18 cellular contexts compared by ENCODE assay signal in the genomic region with DNA sequence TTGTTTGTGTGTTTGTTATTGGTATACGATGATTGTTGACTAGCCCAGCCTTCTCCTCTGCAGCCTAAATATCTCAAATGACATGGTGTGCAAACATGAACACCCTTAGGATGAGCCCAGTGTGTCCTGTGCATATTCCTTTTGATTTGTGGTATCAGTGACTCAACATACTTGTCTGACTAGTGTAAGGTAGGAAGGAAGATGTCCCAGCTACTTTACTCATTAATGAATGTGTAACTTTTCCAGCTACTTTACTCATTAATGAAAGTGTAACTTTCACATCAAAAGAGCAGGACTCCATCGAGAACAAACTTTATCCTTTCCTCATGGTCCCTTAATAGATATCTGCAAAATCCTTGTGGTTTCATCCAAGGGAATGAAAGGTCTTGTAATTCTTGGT. TPM values are rescaled to one million over a fixed set of nuclear protein-coding genes. Genes with fewer than 3 reads are reported as not detected.
DNase-seq lines count a peak whose midpoint lies in the region; ATAC-seq and TF ChIP-seq lines count a peak whose summit lies in the region.
"Had no signal": no experiment of that assay in that cellular context is flagged by ENCODE, and none has a peak within 500 bp of the region (broad histone marks: within the 10 kb centered on the region; RNA-seq: fewer than 3 reads in every experiment).

No MANE protein-coding gene starts in this region.

- no peak overlapping the region for H3K27ac ChIP-seq in brain microvascular endothelial cell

- in situ Hi-C loops in brain microvascular endothelial cell (cut with HindIII; ENCODE audit: low pct_ligation_motif_present, low sequenced_read_pairs): no loop called here

- H3K36me3 ChIP-seq in brain microvascular endothelial cell (replicated peaks): no peaks in the 10 kb centered on the region

- no peaks in the 10 kb centered on the region for H3K27me3 ChIP-seq in brain microvascular endothelial cell (replicated peaks)

- no peaks in the 10 kb centered on the region for H3K36me3 Mint-ChIP-seq in activated naive CD4-positive, alpha-beta T cell treated with anti-CD3 and anti-CD28 coated beads, Interleukin-2, amount 50 U/mL, for 24 hours
- H3K36me3 Mint-ChIP-seq in activated naive CD4-positive, alpha-beta T cell treated with anti-CD3 and anti-CD28 coated beads, Interleukin-2, amount 50 U/mL, for 72 hours: peaks cover 0 to 32% of the 10 kb centered on the region in 2 donors
- H3K36me3 Mint-ChIP-seq in activated T-helper 17 cell treated with anti-CD3 and anti-CD28 coated beads, Interleukin-2, amount 50 U/mL, for 72 hours (ENCODE audit: low read depth): peaks cover 8% of the 10 kb centered on the region
- H3K36me3 Mint-ChIP-seq in immature natural killer cell: no peaks in the 10 kb centered on the region
- H3K36me3 Mint-ChIP-seq: CD8-positive, alpha-beta T cell had no signal

- TF ChIP-seq CTCF in brain microvascular endothelial cell (IDR thresholded peaks at IDR 0.05; ENCODE audit: low read depth, low read length, missing control alignments): no peak

- peaks cover 45% of the 10 kb centered on the region for H3K4me1 Mint-ChIP-seq in activated naive CD4-positive, alpha-beta T cell treated with anti-CD3 and anti-CD28 coated beads, Interleukin-2, amount 50 U/mL, for 24 hours
- H3K4me1 Mint-ChIP-seq in activated T-helper 17 cell treated with anti-CD3 and anti-CD28 coated beads, Interleukin-2, amount 50 U/mL, for 72 hours: peaks cover 37% of the 10 kb centered on the region
- peaks cover 53 to 63% of the 10 kb centered on the region in 2 donors for H3K4me1 Mint-ChIP-seq in immature natural killer cell

- DNase-seq in activated naive CD4-positive, alpha-beta T cell treated with anti-CD3 and anti-CD28 coated beads, Interleukin-2, amount 50 U/mL, for 72 hours (ENCODE audit: low spot score in 2 of 2): no peak
- DNase-seq in immature natural killer cell (no peak), renal cortical epithelial cell (ENCODE audit: low read depth) (peak; percentile 69), brain microvascular endothelial cell (no peak), HK-2 (ENCODE audit: unreplicated experiment) (no peak), T-helper 2 cell (no peak)
- DNase-seq: 8988T; CD8-positive, alpha-beta T cell; NCI-H1105 treated with DMSO at 0.1 percent for 48 hours; NCI-H1694 treated with DMSO at 0.1 percent for 48 hours; NCI-H2107; NCI-H510A; NCI-H774; OCI-M1; RPMI8226; SHP77 treated with DMSO at 0.1 percent for 48 hours had no signal

- no peak for ATAC-seq in activated naive CD4-positive, alpha-beta T cell treated with anti-CD3 and anti-CD28 coated beads, Interleukin-2, amount 50 U/mL, for 72 hours
- ATAC-seq in activated T-helper 17 cell treated with anti-CD3 and anti-CD28 coated beads, Interleukin-2, amount 50 U/mL, for 72 hours (replicated peaks): no peak
- ATAC-seq: CD8-positive, alpha-beta T cell had no signal

- no peak overlapping the region for H3K4me3 Mint-ChIP-seq in activated naive CD4-positive, alpha-beta T cell treated with anti-CD3 and anti-CD28 coated beads, Interleukin-2, amount 50 U/mL, for 24 hours
- peak overlapping the region; percentile 96 for H3K4me3 Mint-ChIP-seq in activated T-helper 17 cell treated with anti-CD3 and anti-CD28 coated beads, Interleukin-2, amount 50 U/mL, for 72 hours
- peak overlapping the region in 3 of 5 donors; percentile 55 to 90 (median 58) for H3K4me3 Mint-ChIP-seq in immature natural killer cell

- H3K9me3 Mint-ChIP-seq in activated naive CD4-positive, alpha-beta T cell treated with anti-CD3 and anti-CD28 coated beads, Interleukin-2, amount 50 U/mL, for 24 hours: no peaks in the 10 kb centered on the region
- no peaks in the 10 kb centered on the region for H3K9me3 Mint-ChIP-seq in activated naive CD4-positive, alpha-beta T cell treated with anti-CD3 and anti-CD28 coated beads, Interleukin-2, amount 50 U/mL, for 72 hours
- no peaks in the 10 kb centered on the region for H3K9me3 Mint-ChIP-seq in activated T-helper 17 cell treated with anti-CD3 and anti-CD28 coated beads, Interleukin-2, amount 50 U/mL, for 72 hours
- no peaks in the 10 kb centered on the region for H3K9me3 Mint-ChIP-seq in immature natural killer cell
- H3K9me3 Mint-ChIP-seq: CD8-positive, alpha-beta T cell had no signal

- no peaks in the 10 kb centered on the region for H3K27me3 Mint-ChIP-seq in activated naive CD4-positive, alpha-beta T cell treated with anti-CD3 and anti-CD28 coated beads, Interleukin-2, amount 50 U/mL, for 24 hours
- H3K27me3 Mint-ChIP-seq in activated T-helper 17 cell treated with anti-CD3 and anti-CD28 coated beads, Interleukin-2, amount 50 U/mL, for 72 hours: no peaks in the 10 kb centered on the region
- H3K27me3 Mint-ChIP-seq in immature natural killer cell (ENCODE audit: low read depth in 3 of 3): peaks cover 10 to 20% (median 16%) of the 10 kb centered on the region in 3 donors

- peak overlapping the region; percentile 15 for H3K27ac Mint-ChIP-seq in activated naive CD4-positive, alpha-beta T cell treated with anti-CD3 and anti-CD28 coated beads, Interleukin-2, amount 50 U/mL, for 24 hours
- H3K27ac Mint-ChIP-seq in activated naive CD4-positive, alpha-beta T cell treated with anti-CD3 and anti-CD28 coated beads, Interleukin-2, amount 50 U/mL, for 72 hours: no peak overlapping the region
- no peak overlapping the region for H3K27ac Mint-ChIP-seq in activated T-helper 17 cell treated with anti-CD3 and anti-CD28 coated beads, Interleukin-2, amount 50 U/mL, for 72 hours
- H3K27ac Mint-ChIP-seq in immature natural killer cell: peak overlapping the region in 4 of 6 donors; percentile 5 to 76 (median 42)

- H3K4me3 ChIP-seq in brain microvascular endothelial cell (ENCODE audit: low read depth, low read length): no peak overlapping the region

RNA-seq across cellular contexts. Expression of a gene that starts 2.7 kb away (rescaled TPM):
- 100 to 1,000 TPM in 1 of 2 donors, 10 to 100 TPM in 1; 93.0 to 152 TPM for total RNA-seq in activated naive CD4-positive, alpha-beta T cell treated with anti-CD3 and anti-CD28 coated beads, Interleukin-2, amount 50 U/mL, for 72 hours
- 100 to 1,000 TPM; 103 to 108 TPM for total RNA-seq in activated T-helper 17 cell treated with anti-CD3 and anti-CD28 coated beads, Interleukin-2, amount 50 U/mL, for 72 hours
- 10 to 100 TPM in 1 of 3 donors, 1 to 10 TPM in 2; 5.5 to 11.0 (median 7.7) TPM for polyA plus RNA-seq in immature natural killer cell
- 9.4 and 19.6 TPM in 2 replicates for total RNA-seq in renal cortical epithelial cell

RNA-seq across cellular contexts. Expression of a gene that starts 23.6 kb away (rescaled TPM):
- total RNA-seq in activated naive CD4-positive, alpha-beta T cell treated with anti-CD3 and anti-CD28 coated beads, Interleukin-2, amount 50 U/mL, for 72 hours: 10 to 100 TPM; 46.4 to 54.9 TPM
- 10 to 100 TPM; 36.1 to 38.8 TPM for total RNA-seq in activated T-helper 17 cell treated with anti-CD3 and anti-CD28 coated beads, Interleukin-2, amount 50 U/mL, for 72 hours
- polyA plus RNA-seq in immature natural killer cell: 10 to 100 TPM; 17.1 to 36.9 (median 29.3) TPM
- 18.9 and 34.6 TPM in 2 replicates for total RNA-seq in renal cortical epithelial cell

RNA-seq across cellular contexts. Expression of a gene that starts 35.9 kb away (rescaled TPM):
- total RNA-seq in activated naive CD4-positive, alpha-beta T cell treated with anti-CD3 and anti-CD28 coated beads, Interleukin-2, amount 50 U/mL, for 72 hours: 10 to 100 TPM; 19.3 to 33.9 TPM
- 10 to 100 TPM; 21.0 to 25.6 TPM for total RNA-seq in activated T-helper 17 cell treated with anti-CD3 and anti-CD28 coated beads, Interleukin-2, amount 50 U/mL, for 72 hours
- polyA plus RNA-seq in immature natural killer cell: 1 to 10 TPM in 2 of 3 donors, under 1 TPM in 1; 0.46 to 5.9 (median 3.2) TPM
- total RNA-seq in renal cortical epithelial cell: 41.7 and 42.8 TPM in 2 replicates

RNA-seq across cellular contexts. Expression of a gene that starts 44.4 kb away (rescaled TPM):
- total RNA-seq in activated naive CD4-positive, alpha-beta T cell treated with anti-CD3 and anti-CD28 coated beads, Interleukin-2, amount 50 U/mL, for 72 hours: 1 to 10 TPM; 2.5 to 5.9 TPM
- total RNA-seq in activated T-helper 17 cell treated with anti-CD3 and anti-CD28 coated beads, Interleukin-2, amount 50 U/mL, for 72 hours: 1 to 10 TPM; 6.4 to 6.9 TPM
- polyA plus RNA-seq in immature natural killer cell: 10 to 100 TPM in 1 of 3 donors, 1 to 10 TPM in 2; 6.7 to 12.4 (median 9.3) TPM
- total RNA-seq in renal cortical epithelial cell: 7.5 and 12.6 TPM in 2 replicates

Comparison
In these comparisons a context has a peak if more than half of its experiments do, and no peak if none do; other contexts are left out.
1. H3K27ac Mint-ChIP-seq: peak in activated naive CD4-positive, alpha-beta T cell treated with anti-CD3 and anti-CD28 coated beads, Interleukin-2, amount 50 U/mL, for 24 hours (single experiment) and immature natural killer cell (4 of 6); none in activated naive CD4-positive, alpha-beta T cell treated with anti-CD3 and anti-CD28 coated beads, Interleukin-2, amount 50 U/mL, for 72 hours (0 of 2) and activated T-helper 17 cell treated with anti-CD3 and anti-CD28 coated beads, Interleukin-2, amount 50 U/mL, for 72 hours (single experiment).